15 cellular contexts compared by ENCODE assay signal in genomic region chr18:10528439-10528838, GRCh38. TPM values are rescaled to one million over a fixed set of nuclear protein-coding genes. Genes with fewer than 3 reads are reported as not detected.
DNase-seq lines count a peak whose midpoint lies in the region; ATAC-seq and TF ChIP-seq lines count a peak whose summit lies in the region.
"Had no signal": no experiment of that assay in that cellular context is flagged by ENCODE, and none has a peak within 500 bp of the region (broad histone marks: within the 10 kb centered on the region; RNA-seq: fewer than 3 reads in every experiment).

No MANE protein-coding gene starts in this region.

- no peak overlapping the region for H3K4me3 ChIP-seq in SU-DHL-6 (ENCODE audit: insufficient read depth, low read length, poor library complexity, severe bottlenecking)
- H3K4me3 ChIP-seq: lung, ovary had no signal

- H3K27ac Mint-ChIP-seq in activated T-cell treated with anti-CD3 and anti-CD28 coated beads, Interleukin-2, amount 50 U/mL, for 72 hours: peak overlapping the region; percentile 8
- H3K27ac Mint-ChIP-seq in effector memory CD8-positive, alpha-beta T cell: peak overlapping the region; percentile 1 to 3
- H3K27ac Mint-ChIP-seq in progenitor cell of endocrine pancreas: peak overlapping the region; percentile 22

- CTCF ChIA-PET in GM10248 (lab: Yijun Ruan, JAX): interaction anchor here (1.1 to 3.3 kb wide), 4 partner anchors 32 to 557 kb away, joined by 3 to 9 read pairs (median 6); no protein-coding TSS in a partner anchor

- no peaks in the 10 kb centered on the region for H3K27me3 ChIP-seq in SU-DHL-6 (ENCODE audit: low read length)
- H3K27me3 ChIP-seq: ovary had no signal

- H3K9me3 ChIP-seq in SU-DHL-6 (ENCODE audit: insufficient read depth, low read length): no peaks in the 10 kb centered on the region
- H3K9me3 ChIP-seq: ovary had no signal

- H3K9ac ChIP-seq in SU-DHL-6 (ENCODE audit: low read length): no peak overlapping the region

- peak overlapping the region; percentile 19 for H3K4me2 ChIP-seq in SU-DHL-6 (ENCODE audit: low read depth, low read length, poor library complexity, severe bottlenecking)

- H3K4me1 Mint-ChIP-seq in activated T-cell treated with anti-CD3 and anti-CD28 coated beads, Interleukin-2, amount 50 U/mL, for 72 hours (ENCODE audit: low read depth): peaks cover 56% of the 10 kb centered on the region
- H3K4me1 Mint-ChIP-seq in effector memory CD8-positive, alpha-beta T cell (ENCODE audit: low read depth in 2 of 2): peaks cover 34 to 51% of the 10 kb centered on the region in 2 donors
- H3K4me1 Mint-ChIP-seq in progenitor cell of endocrine pancreas (ENCODE audit: low read depth): peaks cover 20% of the 10 kb centered on the region

- no peaks in the 10 kb centered on the region for H3K9me2 ChIP-seq in SU-DHL-6 (replicated peaks; ENCODE audit: insufficient read depth, low read length)

- no peak for ATAC-seq in activated T-cell treated with anti-CD3 and anti-CD28 coated beads, Interleukin-2, amount 50 U/mL, for 72 hours (replicated peaks in 1 of 2)
- no peak for ATAC-seq in effector memory CD8-positive, alpha-beta T cell (replicated peaks)
- no peak for ATAC-seq in GM18873 (IDR thresholded peaks at IDR 0.05; ENCODE audit: low FRiP score, unreplicated experiment)
- ATAC-seq: SK-N-SH treated with all-trans-retinoic acid at 6 μM for 48 hours had no signal

- POLR2A ChIA-PET in GM10248 (lab: Yijun Ruan, JAX): interaction anchor here (0.6 kb wide), 1 partner anchor 55 kb away, joined by 3 read pairs; no protein-coding TSS in a partner anchor

- H3K36me3 Mint-ChIP-seq in activated T-cell treated with anti-CD3 and anti-CD28 coated beads, Interleukin-2, amount 50 U/mL, for 72 hours (ENCODE audit: insufficient read depth in 2 of 2): peaks cover 1 to 4% of the 10 kb centered on the region in 2 donors
- H3K36me3 Mint-ChIP-seq in effector memory CD8-positive, alpha-beta T cell (ENCODE audit: insufficient read depth): peaks cover 28% of the 10 kb centered on the region
- H3K36me3 Mint-ChIP-seq in progenitor cell of endocrine pancreas (ENCODE audit: insufficient read depth): peaks cover 3% of the 10 kb centered on the region

- no peak overlapping the region for H2AFZ ChIP-seq in SU-DHL-6 (ENCODE audit: low read depth, low read length, severe bottlenecking)

- no peaks in the 10 kb centered on the region for H3K27me3 Mint-ChIP-seq in activated T-cell treated with anti-CD3 and anti-CD28 coated beads, Interleukin-2, amount 50 U/mL, for 72 hours (ENCODE audit: low read depth)
- H3K27me3 Mint-ChIP-seq in effector memory CD8-positive, alpha-beta T cell: no peaks in the 10 kb centered on the region
- H3K27me3 Mint-ChIP-seq in progenitor cell of endocrine pancreas: no peaks in the 10 kb centered on the region

- H3K27ac ChIP-seq in SU-DHL-6 (ENCODE audit: low read depth, low read length): no peak overlapping the region
- H3K27ac ChIP-seq: ovary had no signal

- H3K9me3 Mint-ChIP-seq in activated T-cell treated with anti-CD3 and anti-CD28 coated beads, Interleukin-2, amount 50 U/mL, for 72 hours: no peaks in the 10 kb centered on the region
- H3K9me3 Mint-ChIP-seq in effector memory CD8-positive, alpha-beta T cell: no peaks in the 10 kb centered on the region
- no peaks in the 10 kb centered on the region for H3K9me3 Mint-ChIP-seq in progenitor cell of endocrine pancreas (ENCODE audit: low read depth)

- H4K20me1 ChIP-seq in SU-DHL-6 (ENCODE audit: low read depth, low read length): 0 out of 2 replicates have a peak, but pooled peaks cover 10% of the 10 kb centered on the region

- TF ChIP-seq CTCF in SU-DHL-6 (IDR thresholded peaks at IDR 0.05; ENCODE audit: insufficient read depth, low read length, poor library complexity, severe bottlenecking) (no peak), progenitor cell of endocrine pancreas (IDR thresholded peaks at IDR 0.05; ENCODE audit: unreplicated experiment) (no peak), GM10248 (IDR thresholded peaks at IDR 0.05; ENCODE audit: control extremely low read depth, extremely low read depth, low read depth, missing control alignments) (no peak)

- 0 out of 2 replicates have a peak, but pooled peaks cover 4% of the 10 kb centered on the region for H3F3A ChIP-seq in SU-DHL-6 (ENCODE audit: insufficient read depth)

- H3K4me3 Mint-ChIP-seq in activated T-cell treated with anti-CD3 and anti-CD28 coated beads, Interleukin-2, amount 50 U/mL, for 72 hours: peak overlapping the region; percentile 13 to 15
- peak overlapping the region in 1 of 2 donors; percentile 4 for H3K4me3 Mint-ChIP-seq in effector memory CD8-positive, alpha-beta T cell
- peak overlapping the region; percentile 39 for H3K4me3 Mint-ChIP-seq in progenitor cell of endocrine pancreas (ENCODE audit: low read depth)

- no peak for DNase-seq in activated T-cell treated with anti-CD3 and anti-CD28 coated beads, Interleukin-2, amount 50 U/mL, for 72 hours
- DNase-seq in activated T-cell treated with anti-CD3 and anti-CD28 coated beads for 4 hours (no peak), progenitor cell of endocrine pancreas (ENCODE audit: low spot score, unreplicated experiment) (no peak), GM10248 (ENCODE audit: extremely low spot score) (no peak), DMS 273 treated with DMSO at 0.1 percent for 48 hours (lab: John Stamatoyannopoulos, UW) (no peak)
- DNase-seq in effector memory CD8-positive, alpha-beta T cell: no peak
- DNase-seq: activated CD4-positive, CD25-positive, alpha-beta regulatory T cell treated with anti-CD3 and anti-CD28 coated beads, Interleukin-2, amount 50 U/mL, for 72 hours; activated gamma-delta T cell treated with Interleukin-2 at 50 U/mL for 16 hours; effector memory CD4-positive, alpha-beta T cell; NCI-H1105 treated with DMSO at 0.1 percent for 48 hours; ovary had no signal

- H3K36me3 ChIP-seq in SU-DHL-6 (ENCODE audit: low read length): peaks cover 15% of the 10 kb centered on the region; the same call in 1 of the 2 replicates
- H3K36me3 ChIP-seq: ovary had no signal

- peaks cover 72% of the 10 kb centered on the region for H3K79me2 ChIP-seq in SU-DHL-6 (ENCODE audit: insufficient read depth, low read length)

RNA-seq across cellular contexts. Expression of gene NAPG, which starts 2.6 kb away (rescaled TPM):
- 10 to 100 TPM; 36.5 to 37.9 TPM for total RNA-seq in activated T-cell treated with anti-CD3 and anti-CD28 coated beads, Interleukin-2, amount 50 U/mL, for 72 hours
- 27.2 and 27.3 TPM in 2 replicates for total RNA-seq in progenitor cell of endocrine pancreas
